Comparison of ENCODE assay signal across 35 cellular contexts in the genomic region with DNA sequence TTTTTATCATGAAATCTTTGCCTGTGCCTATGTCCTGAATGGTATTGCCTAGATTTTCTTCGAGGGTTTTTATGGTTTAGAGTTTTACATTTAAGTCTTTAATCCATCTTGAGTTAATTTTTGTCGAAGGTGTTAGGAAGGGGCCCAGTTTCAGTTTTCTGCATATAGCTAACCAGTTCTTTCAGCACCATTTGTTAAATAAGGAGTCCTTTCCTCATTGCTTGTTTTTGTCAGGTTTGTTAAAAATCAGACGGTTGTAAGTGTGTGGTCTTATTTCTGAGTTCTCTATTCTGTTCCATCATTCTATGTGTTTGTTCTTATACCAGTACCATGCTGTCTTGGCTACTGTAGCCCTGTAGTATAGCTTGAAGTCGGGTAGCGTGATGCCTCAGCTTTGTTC.
"Had no signal": no experiment of that assay in that cellular context is flagged by ENCODE, and none has a peak within 500 bp of the region (broad histone marks: within the 10 kb centered on the region; RNA-seq: fewer than 3 reads in every experiment).

No MANE protein-coding gene starts in this region.

- H3K4me3 ChIP-seq: adrenal gland, body of pancreas, breast epithelium had no signal

- H3K4me3 Mint-ChIP-seq: activated B cell treated with CpG ODN at 0.5 μM for 24 hours; activated CD4-positive, alpha-beta memory T cell treated with anti-CD3 and anti-CD28 coated beads for 36 hours; activated CD4-positive, alpha-beta T cell treated with anti-CD3 and anti-CD28 coated beads, Interleukin-2, amount 10 ng/mL, durations not matched to agents 24 days and 14 days; activated CD8-positive, alpha-beta T cell treated with anti-CD3 and anti-CD28 coated beads for 36 hours; activated naive CD4-positive, alpha-beta T cell treated with anti-CD3 and anti-CD28 coated beads for 36 hours; activated naive CD8-positive, alpha-beta T cell treated with anti-CD3 and anti-CD28 coated beads for 36 hours; activated T-cell treated with anti-CD3 and anti-CD28 coated beads, Interleukin-2, amount 50 U/mL, for 4 hours; activated T-cell treated with anti-CD3 and anti-CD28 coated beads, Interleukin-2, amount 50 U/mL, for 72 hours; activated T-helper 1 cell treated with anti-CD3 and anti-CD28 coated beads, Interleukin-12 subunit alpha, Interleukin-12 subunit beta, Interleukin-2, Interleukin-4 antibody, amounts not matched to agents 30 ng/mL and 10 ng/mL and 1 ng/mL, durations not matched to agents 14 hours and 24 hours and 36 hours; activated T-helper 17 cell treated with anti-CD3 and anti-CD28 coated beads, Interleukin-2, amount 50 U/mL, for 72 hours; T-cell; T-helper 17 cell had no signal

- FAIRE-seq: astrocyte, TTC549 had no signal

- H3K9me3 ChIP-seq: adrenal gland, body of pancreas had no signal

- DNase-seq: activated B cell treated with CpG ODN at 0.5 μM for 24 hours; activated CD4-positive, alpha-beta memory T cell treated with anti-CD3 and anti-CD28 coated beads for 36 hours; activated CD4-positive, alpha-beta T cell treated with anti-CD3 and anti-CD28 coated beads for 4 hours; activated CD4-positive, alpha-beta T cell treated with anti-CD3 and anti-CD28 coated beads, Interleukin-2, amount 10 ng/mL, durations not matched to agents 24 days and 14 days; activated CD4-positive, alpha-beta T cell treated with anti-CD3 and anti-CD28 coated beads, Interleukin-2, amount 50 U/mL, for 1 hour; activated CD4-positive, alpha-beta T cell treated with anti-CD3 and anti-CD28 coated beads, Interleukin-2, amount 50 U/mL, for 4 hours; activated CD4-positive, CD25-positive, alpha-beta regulatory T cell treated with anti-CD3 and anti-CD28 coated beads, Interleukin-2, amount 50 U/mL, for 72 hours; activated CD8-positive, alpha-beta memory T cell treated with anti-CD3 and anti-CD28 coated beads, Interleukin-2, amount 50 U/mL, for 4 hours; activated CD8-positive, alpha-beta T cell treated with anti-CD3 and anti-CD28 coated beads for 36 hours; activated effector memory CD4-positive, alpha-beta T cell treated with anti-CD3 and anti-CD28 coated beads, Interleukin-2, amount 50 U/mL, for 16 hours; activated gamma-delta T cell treated with Interleukin-2 at 50 U/mL for 16 hours; activated naive CD4-positive, alpha-beta T cell; activated naive CD4-positive, alpha-beta T cell treated with anti-CD3 and anti-CD28 coated beads for 36 hours; activated naive CD4-positive, alpha-beta T cell treated with anti-CD3 and anti-CD28 coated beads, Interleukin-2, amount 50 U/mL, for 16 hours; activated naive CD8-positive, alpha-beta T cell treated with anti-CD3 and anti-CD28 coated beads for 36 hours; activated T-cell treated with anti-CD3 and anti-CD28 coated beads for 4 hours; activated T-cell treated with anti-CD3 and anti-CD28 coated beads, Interleukin-2, amount 50 U/mL, for 1 hour; activated T-cell treated with anti-CD3 and anti-CD28 coated beads, Interleukin-2, amount 50 U/mL, for 4 hours; activated T-cell treated with anti-CD3 and anti-CD28 coated beads, Interleukin-2, amount 50 U/mL, for 72 hours; adrenal gland; amniotic stem cell; aorta; body of pancreas; brain microvascular endothelial cell; central memory CD4-positive, alpha-beta T cell; T-cell; T-helper 17 cell; T-helper 9 cell had no signal

- H3K27ac Mint-ChIP-seq: activated B cell treated with CpG ODN at 0.5 μM for 24 hours; activated CD4-positive, alpha-beta memory T cell treated with anti-CD3 and anti-CD28 coated beads for 36 hours; activated CD4-positive, alpha-beta T cell treated with anti-CD3 and anti-CD28 coated beads, Interleukin-2, amount 10 ng/mL, durations not matched to agents 24 days and 14 days; activated CD8-positive, alpha-beta T cell treated with anti-CD3 and anti-CD28 coated beads for 36 hours; activated naive CD4-positive, alpha-beta T cell treated with anti-CD3 and anti-CD28 coated beads for 36 hours; activated naive CD4-positive, alpha-beta T cell treated with anti-CD3 and anti-CD28 coated beads, Interleukin-2, amount 50 U/mL, for 72 hours; activated naive CD8-positive, alpha-beta T cell treated with anti-CD3 and anti-CD28 coated beads for 36 hours; activated T-cell treated with anti-CD3 and anti-CD28 coated beads, Interleukin-2, amount 50 U/mL, for 72 hours; activated T-helper 1 cell treated with anti-CD3 and anti-CD28 coated beads, Interleukin-12 subunit alpha, Interleukin-12 subunit beta, Interleukin-2, Interleukin-4 antibody, amounts not matched to agents 30 ng/mL and 10 ng/mL and 1 ng/mL, durations not matched to agents 14 hours and 24 hours and 36 hours; activated T-helper 17 cell treated with anti-CD3 and anti-CD28 coated beads, Interleukin-2, amount 50 U/mL, for 72 hours; T-cell; T-helper 17 cell had no signal

- H3K27me3 Mint-ChIP-seq: activated B cell treated with CpG ODN at 0.5 μM for 24 hours; activated CD4-positive, alpha-beta memory T cell treated with anti-CD3 and anti-CD28 coated beads for 36 hours; activated CD4-positive, alpha-beta T cell treated with anti-CD3 and anti-CD28 coated beads, Interleukin-2, amount 10 ng/mL, durations not matched to agents 24 days and 14 days; activated CD8-positive, alpha-beta T cell treated with anti-CD3 and anti-CD28 coated beads for 36 hours; activated naive CD8-positive, alpha-beta T cell treated with anti-CD3 and anti-CD28 coated beads for 36 hours; activated T-helper 17 cell treated with anti-CD3 and anti-CD28 coated beads, Interleukin-2, amount 50 U/mL, for 72 hours; T-cell; T-helper 17 cell had no signal

- H3K4me1 ChIP-seq: adrenal gland, body of pancreas, breast epithelium had no signal

- H3K27ac ChIP-seq: adrenal gland, body of pancreas, brain microvascular endothelial cell, breast epithelium, VCaP had no signal

- ATAC-seq: activated CD8-positive, alpha-beta T cell treated with anti-CD3 and anti-CD28 coated beads for 36 hours; activated naive CD4-positive, alpha-beta T cell treated with anti-CD3 and anti-CD28 coated beads, Interleukin-2, amount 50 U/mL, for 72 hours; activated T-cell treated with anti-CD3 and anti-CD28 coated beads, Interleukin-2, amount 50 U/mL, for 4 hours; activated T-cell treated with anti-CD3 and anti-CD28 coated beads, Interleukin-2, amount 50 U/mL, for 72 hours; activated T-helper 17 cell treated with anti-CD3 and anti-CD28 coated beads, Interleukin-2, amount 50 U/mL, for 72 hours; body of pancreas; T-cell; T-helper 17 cell had no signal
